In genomic region chr2:142398212-142398611, GRCh38 we compare ENCODE assay signal across 11 cellular contexts.
"Had no signal": no experiment of that assay in that cellular context is flagged by ENCODE, and none has a peak within 500 bp of the region (broad histone marks: within the 10 kb centered on the region; RNA-seq: fewer than 3 reads in every experiment).

No MANE protein-coding gene starts in this region.

- FAIRE-seq: H1, H54 had no signal

- DNase-seq: GM23248, GOT3, H7, H9, HCEC 1CT, HFFc6 had no signal

- H3K9ac ChIP-seq: GM23248 had no signal

- H3K4me1 ChIP-seq: HAP-1 had no signal

- H3K27ac ChIP-seq: GM23248 had no signal

- H3K4me2 ChIP-seq: GM23338 had no signal

- H2AFZ ChIP-seq: GM23248, GM23338 had no signal

- H3K36me3 ChIP-seq: HAP-1 had no signal

- ATAC-seq: GM23338, HCT116 had no signal

- H3K4me3 ChIP-seq: GM23248, GM23338, HAP-1 had no signal
